In genomic region chr6:73461537-73462350, GRCh38 we compare ENCODE assay signal across 8 cellular contexts. TPM values are rescaled to one million over a fixed set of nuclear protein-coding genes. Genes with fewer than 3 reads are reported as not detected.
DNase-seq lines count a peak whose midpoint lies in the region; ATAC-seq and TF ChIP-seq lines count a peak whose summit lies in the region.

Gene MTO1 (plus strand): TSS chr6:73461737. CDS start chr6:73461855, 118 bp downstream.

- peak; percentile 92 for ATAC-seq in HG02852 (IDR thresholded peaks at IDR 0.05; ENCODE audit: unreplicated experiment)
- peak; percentile 98 for ATAC-seq in left cardiac atrium

- intact Hi-C loops in left cardiac atrium (cut with DNase I), result no loop called here
- intact Hi-C loops in prostate gland (cut with DNase I), result no loop called here

- H3K9me3 ChIP-seq in prostate gland, result no peaks in the 10 kb centered on the region

- peaks cover 42% of the 10 kb centered on the region for H3K4me1 Mint-ChIP-seq in T-helper 1 cell treated with Interleukin-12 subunit alpha and Interleukin-12 subunit beta and Interleukin-4 antibody, amounts not matched to agents 30 μg/mL and 1 μg/mL, for 36 hours (ENCODE audit: low read depth)

- peak within 1 kb of the TSS; percentile 96 for H3K27ac Mint-ChIP-seq in T-helper 1 cell treated with Interleukin-12 subunit alpha and Interleukin-12 subunit beta and Interleukin-4 antibody, amounts not matched to agents 30 μg/mL and 1 μg/mL, for 36 hours

- H3K27me3 ChIP-seq in prostate gland (replicated peaks; ENCODE audit: insufficient read depth), result no peaks in the 10 kb centered on the region

- peak within 1 kb of the TSS; percentile 95 for H3K4me3 Mint-ChIP-seq in T-helper 1 cell treated with Interleukin-12 subunit alpha and Interleukin-12 subunit beta and Interleukin-4 antibody, amounts not matched to agents 30 μg/mL and 1 μg/mL, for 36 hours

- no peaks in the 10 kb centered on the region for H3K4me1 ChIP-seq in prostate gland (replicated peaks)
- H3K4me1 ChIP-seq in urinary bladder (ENCODE audit: insufficient read depth), result peaks cover 2% of the 10 kb centered on the region

- H3K4me3 ChIP-seq in prostate gland, result peak within 1 kb of the TSS; percentile 59 to 73
- peak within 1 kb of the TSS; percentile 96 for H3K4me3 ChIP-seq in urinary bladder (ENCODE audit: low read depth, low read length)

- no peaks in the 10 kb centered on the region for H3K27me3 Mint-ChIP-seq in T-helper 1 cell treated with Interleukin-12 subunit alpha and Interleukin-12 subunit beta and Interleukin-4 antibody, amounts not matched to agents 30 μg/mL and 1 μg/mL, for 36 hours (ENCODE audit: low read depth)

- DNase-seq in GM13976 (ENCODE audit: low spot score) (peak; percentile 89), NCI-H146 (lab: John Stamatoyannopoulos, UW) (peak; percentile 89), amniotic stem cell (lab: John Stamatoyannopoulos, UW) (peak; percentile 86), left cardiac atrium (peak; percentile 94), prostate gland (ENCODE audit: low spot score) (peak; percentile 90)

- WGBS in prostate gland, result under 1% methylated on average over 55 of the region's 55 CpGs
- under 1% methylated on average over 55 of the region's 55 CpGs for WGBS in urinary bladder

- in situ Hi-C loops in GM13976 (cut with MboI; ENCODE audit: low sequenced_read_pairs, unreplicated experiment), result no loop called here

- H3K27ac ChIP-seq in prostate gland (peak within 1 kb of the TSS; percentile 87), urinary bladder (ENCODE audit: low read depth) (peak within 1 kb of the TSS; percentile 93)

- H3K36me3 Mint-ChIP-seq in T-helper 1 cell treated with Interleukin-12 subunit alpha and Interleukin-12 subunit beta and Interleukin-4 antibody, amounts not matched to agents 30 μg/mL and 1 μg/mL, for 36 hours (ENCODE audit: low read depth), result peaks cover 12% of the 10 kb centered on the region

- H3K36me3 ChIP-seq in prostate gland, result no peaks in the 10 kb centered on the region
- no peaks in the 10 kb centered on the region for H3K36me3 ChIP-seq in urinary bladder (ENCODE audit: insufficient read depth)

- TF ChIP-seq POLR2A in prostate gland (IDR thresholded peaks at IDR 0.05), result no peak

- TF ChIP-seq CTCF in GM13976 (IDR thresholded peaks at IDR 0.05; ENCODE audit: borderline replicate concordance, control extremely low read depth, extremely low read depth, insufficient read depth, missing control alignments), result no peak
- no peak for TF ChIP-seq CTCF in prostate gland (IDR thresholded peaks at IDR 0.05)

- no peaks in the 10 kb centered on the region for H3K9me3 Mint-ChIP-seq in T-helper 1 cell treated with Interleukin-12 subunit alpha and Interleukin-12 subunit beta and Interleukin-4 antibody, amounts not matched to agents 30 μg/mL and 1 μg/mL, for 36 hours

RNA-seq across cellular contexts. Expression of gene MTO1, which starts in this region (rescaled TPM):
- total RNA-seq in left cardiac atrium (10 to 100 TPM; 24.7 to 28.1 TPM), prostate gland (10 to 100 TPM; 17.2 to 19.6 TPM), urinary bladder (28.3 TPM)
- polyA plus RNA-seq in urinary bladder, result 19.8 TPM

Comparison
In these comparisons a context has a peak if more than half of its experiments do, and no peak if none do; other contexts are left out.
1. Peak in every context shown above with its lines: DNase-seq, ATAC-seq, H3K4me3 ChIP-seq and H3K27ac ChIP-seq.